ENCODE assay signal across 1 cellular context in the genomic region with DNA sequence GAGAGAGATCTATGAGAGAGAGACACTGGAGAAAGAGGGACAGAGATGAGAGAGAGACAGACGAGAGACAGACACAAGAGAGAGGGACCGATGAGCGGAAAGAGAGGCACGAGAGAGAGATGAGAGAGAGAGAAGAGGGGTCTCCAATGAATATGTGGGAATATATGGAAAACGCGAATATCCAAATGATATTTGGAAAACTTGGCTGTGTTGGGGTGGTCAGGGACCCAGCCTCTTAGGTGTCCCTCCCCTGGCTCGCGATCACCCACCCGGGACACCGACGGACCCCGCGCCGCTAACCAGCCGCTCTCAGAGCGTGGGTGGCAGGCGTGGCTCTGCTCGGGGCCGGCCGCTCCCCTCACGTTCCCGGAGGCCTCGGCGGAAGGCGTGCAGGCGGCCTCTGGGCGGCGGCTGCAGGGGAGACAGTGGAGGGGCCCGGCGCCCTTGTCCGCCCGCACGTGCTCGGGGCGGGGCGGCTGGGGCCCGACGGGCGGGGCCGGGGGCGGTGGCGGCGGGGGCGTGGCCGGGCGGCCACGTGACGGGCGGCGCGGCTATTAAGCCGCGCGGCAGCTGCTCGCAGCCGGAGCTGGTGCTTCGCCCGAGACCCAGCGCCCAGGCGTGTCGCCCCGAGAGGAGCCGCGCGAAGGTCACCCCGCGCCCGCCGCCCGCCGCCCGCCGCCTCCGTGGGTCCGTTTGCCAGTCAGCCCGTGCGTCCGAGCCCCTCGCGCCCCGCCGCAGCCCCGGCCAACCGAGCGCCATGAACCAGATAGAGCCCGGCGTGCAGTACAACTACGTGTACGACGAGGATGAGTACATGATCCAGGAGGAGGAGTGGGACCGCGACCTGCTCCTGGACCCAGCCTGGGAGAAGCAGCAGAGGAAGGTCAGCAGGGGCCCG.
TF ChIP-seq lines count a peak whose summit lies in the region.

A gene (plus strand): TSS at position 583 of the 898 bp plus-strand sequence. CDS start 175 bp downstream, at position 758.

TF ChIP-seq in HEK293, 187 proteins besides CTCF, POLR2A, EP300 and RAD21 (continued from another document):
- 0 out of 2 replicates have a peak, but pooled peaks have one; percentile 37 for TF ChIP-seq KLF16 (tag by site-specific recombination; IDR thresholded peaks at IDR 0.05)
- TF ChIP-seq GLIS1 (tag by site-specific recombination; IDR thresholded peaks at IDR 0.05): peak; percentile 67; the same call in 1 of the 2 replicates
- TF ChIP-seq, protein P1, sequence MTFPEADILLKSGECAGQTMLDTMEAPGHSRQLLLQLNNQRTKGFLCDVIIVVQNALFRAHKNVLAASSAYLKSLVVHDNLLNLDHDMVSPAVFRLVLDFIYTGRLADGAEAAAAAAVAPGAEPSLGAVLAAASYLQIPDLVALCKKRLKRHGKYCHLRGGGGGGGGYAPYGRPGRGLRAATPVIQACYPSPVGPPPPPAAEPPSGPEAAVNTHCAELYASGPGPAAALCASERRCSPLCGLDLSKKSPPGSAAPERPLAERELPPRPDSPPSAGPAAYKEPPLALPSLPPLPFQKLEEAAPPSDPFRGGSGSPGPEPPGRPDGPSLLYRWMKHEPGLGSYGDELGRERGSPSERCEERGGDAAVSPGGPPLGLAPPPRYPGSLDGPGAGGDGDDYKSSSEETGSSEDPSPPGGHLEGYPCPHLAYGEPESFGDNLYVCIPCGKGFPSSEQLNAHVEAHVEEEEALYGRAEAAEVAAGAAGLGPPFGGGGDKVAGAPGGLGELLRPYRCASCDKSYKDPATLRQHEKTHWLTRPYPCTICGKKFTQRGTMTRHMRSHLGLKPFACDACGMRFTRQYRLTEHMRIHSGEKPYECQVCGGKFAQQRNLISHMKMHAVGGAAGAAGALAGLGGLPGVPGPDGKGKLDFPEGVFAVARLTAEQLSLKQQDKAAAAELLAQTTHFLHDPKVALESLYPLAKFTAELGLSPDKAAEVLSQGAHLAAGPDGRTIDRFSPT (tag by site-specific recombination; IDR thresholded peaks at IDR 0.05): no peak
- TF ChIP-seq, protein P2, sequence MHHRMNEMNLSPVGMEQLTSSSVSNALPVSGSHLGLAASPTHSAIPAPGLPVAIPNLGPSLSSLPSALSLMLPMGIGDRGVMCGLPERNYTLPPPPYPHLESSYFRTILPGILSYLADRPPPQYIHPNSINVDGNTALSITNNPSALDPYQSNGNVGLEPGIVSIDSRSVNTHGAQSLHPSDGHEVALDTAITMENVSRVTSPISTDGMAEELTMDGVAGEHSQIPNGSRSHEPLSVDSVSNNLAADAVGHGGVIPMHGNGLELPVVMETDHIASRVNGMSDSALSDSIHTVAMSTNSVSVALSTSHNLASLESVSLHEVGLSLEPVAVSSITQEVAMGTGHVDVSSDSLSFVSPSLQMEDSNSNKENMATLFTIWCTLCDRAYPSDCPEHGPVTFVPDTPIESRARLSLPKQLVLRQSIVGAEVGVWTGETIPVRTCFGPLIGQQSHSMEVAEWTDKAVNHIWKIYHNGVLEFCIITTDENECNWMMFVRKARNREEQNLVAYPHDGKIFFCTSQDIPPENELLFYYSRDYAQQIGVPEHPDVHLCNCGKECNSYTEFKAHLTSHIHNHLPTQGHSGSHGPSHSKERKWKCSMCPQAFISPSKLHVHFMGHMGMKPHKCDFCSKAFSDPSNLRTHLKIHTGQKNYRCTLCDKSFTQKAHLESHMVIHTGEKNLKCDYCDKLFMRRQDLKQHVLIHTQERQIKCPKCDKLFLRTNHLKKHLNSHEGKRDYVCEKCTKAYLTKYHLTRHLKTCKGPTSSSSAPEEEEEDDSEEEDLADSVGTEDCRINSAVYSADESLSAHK (tag by site-specific recombination; IDR thresholded peaks at IDR 0.05): no peak
- no peak for TF ChIP-seq ZNF549 (tag by site-specific recombination; IDR thresholded peaks at IDR 0.05)
- TF ChIP-seq ZNF629 (tag by site-specific recombination; IDR thresholded peaks at IDR 0.05): no peak
- no peak for TF ChIP-seq REPIN1 (tag by site-specific recombination; IDR thresholded peaks at IDR 0.05; ENCODE audit: low read depth)
- no peak; the same call in none of the 2 replicates for TF ChIP-seq ZNF76 (tag by site-specific recombination; IDR thresholded peaks at IDR 0.05; ENCODE audit: borderline replicate concordance, low read depth)
- TF ChIP-seq GLI2 (tag by site-specific recombination; IDR thresholded peaks at IDR 0.05; ENCODE audit: borderline replicate concordance, low read depth): no peak
- no peak; the same call in 1 of the 2 replicates for TF ChIP-seq SP2 (tag by site-specific recombination; IDR thresholded peaks at IDR 0.05)
- TF ChIP-seq ZNF112 (tag by site-specific recombination; IDR thresholded peaks at IDR 0.05): no peak
- no peak for TF ChIP-seq ZNF416 (tag by site-specific recombination; IDR thresholded peaks at IDR 0.05)
- TF ChIP-seq ZNF544 (tag by site-specific recombination; IDR thresholded peaks at IDR 0.05): no peak
- TF ChIP-seq MZF1 (tag by site-specific recombination; IDR thresholded peaks at IDR 0.05; ENCODE audit: borderline replicate concordance): no peak
- no peak for TF ChIP-seq ZNF404 (tag by site-specific recombination; IDR thresholded peaks at IDR 0.05)
- TF ChIP-seq ZNF548 (tag by site-specific recombination; IDR thresholded peaks at IDR 0.05): no peak
- peak; percentile 52; the same call in 1 of the 2 replicates for TF ChIP-seq KLF8 (tag by site-specific recombination; IDR thresholded peaks at IDR 0.05)
- TF ChIP-seq KLF1 (tag by site-specific recombination; IDR thresholded peaks at IDR 0.05): peak; percentile 93
- TF ChIP-seq ZNF37A (tag by site-specific recombination; IDR thresholded peaks at IDR 0.05): no peak
- TF ChIP-seq ZNF654 (tag by site-specific recombination; IDR thresholded peaks at IDR 0.05; ENCODE audit: low read depth): no peak
- no peak for TF ChIP-seq ZNF521 (tag by site-specific recombination; IDR thresholded peaks at IDR 0.05)
- no peak for TF ChIP-seq ZNF530 (tag by site-specific recombination; IDR thresholded peaks at IDR 0.05; ENCODE audit: low read depth)
- no peak for TF ChIP-seq RBAK (tag by site-specific recombination; IDR thresholded peaks at IDR 0.05)
- TF ChIP-seq, protein P3, sequence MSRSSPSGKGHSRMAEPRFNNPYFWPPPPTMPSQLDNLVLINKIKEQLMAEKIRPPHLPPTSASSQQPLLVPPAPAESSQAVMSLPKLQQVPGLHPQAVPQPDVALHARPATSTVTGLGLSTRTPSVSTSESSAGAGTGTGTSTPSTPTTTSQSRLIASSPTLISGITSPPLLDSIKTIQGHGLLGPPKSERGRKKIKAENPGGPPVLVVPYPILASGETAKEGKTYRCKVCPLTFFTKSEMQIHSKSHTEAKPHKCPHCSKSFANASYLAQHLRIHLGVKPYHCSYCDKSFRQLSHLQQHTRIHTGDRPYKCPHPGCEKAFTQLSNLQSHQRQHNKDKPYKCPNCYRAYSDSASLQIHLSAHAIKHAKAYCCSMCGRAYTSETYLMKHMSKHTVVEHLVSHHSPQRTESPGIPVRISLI (tag by site-specific recombination; IDR thresholded peaks at IDR 0.05): no peak
- TF ChIP-seq ZNF114 (tag by site-specific recombination; IDR thresholded peaks at IDR 0.05): no peak
- TF ChIP-seq, protein P4, sequence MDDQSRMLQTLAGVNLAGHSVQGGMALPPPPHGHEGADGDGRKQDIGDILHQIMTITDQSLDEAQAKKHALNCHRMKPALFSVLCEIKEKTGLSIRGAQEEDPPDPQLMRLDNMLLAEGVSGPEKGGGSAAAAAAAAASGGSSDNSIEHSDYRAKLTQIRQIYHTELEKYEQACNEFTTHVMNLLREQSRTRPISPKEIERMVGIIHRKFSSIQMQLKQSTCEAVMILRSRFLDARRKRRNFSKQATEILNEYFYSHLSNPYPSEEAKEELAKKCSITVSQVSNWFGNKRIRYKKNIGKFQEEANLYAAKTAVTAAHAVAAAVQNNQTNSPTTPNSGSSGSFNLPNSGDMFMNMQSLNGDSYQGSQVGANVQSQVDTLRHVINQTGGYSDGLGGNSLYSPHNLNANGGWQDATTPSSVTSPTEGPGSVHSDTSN (CRISPR knock-in tag; IDR thresholded peaks at IDR 0.05): no peak; the same call in none of the 2 replicates
- TF ChIP-seq, protein P5, sequence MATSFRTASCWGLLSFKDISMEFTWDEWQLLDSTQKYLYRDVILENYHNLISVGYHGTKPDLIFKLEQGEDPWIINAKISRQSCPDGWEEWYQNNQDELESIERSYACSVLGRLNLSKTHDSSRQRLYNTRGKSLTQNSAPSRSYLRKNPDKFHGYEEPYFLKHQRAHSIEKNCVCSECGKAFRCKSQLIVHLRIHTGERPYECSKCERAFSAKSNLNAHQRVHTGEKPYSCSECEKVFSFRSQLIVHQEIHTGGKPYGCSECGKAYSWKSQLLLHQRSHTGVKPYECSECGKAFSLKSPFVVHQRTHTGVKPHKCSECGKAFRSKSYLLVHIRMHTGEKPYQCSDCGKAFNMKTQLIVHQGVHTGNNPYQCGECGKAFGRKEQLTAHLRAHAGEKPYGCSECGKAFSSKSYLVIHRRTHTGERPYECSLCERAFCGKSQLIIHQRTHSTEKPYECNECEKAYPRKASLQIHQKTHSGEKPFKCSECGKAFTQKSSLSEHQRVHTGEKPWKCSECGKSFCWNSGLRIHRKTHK (tag by site-specific recombination; IDR thresholded peaks at IDR 0.05): no peak
TF ChIP-seq in HEK293: peak in this region for 53.
